ENCODE assay signal across 1 cellular context in genomic region chr1:42380617-42381423, GRCh38.
TF ChIP-seq lines count a peak whose summit lies in the region.

Gene RIMKLA, plus strand, starts transcription at chr1:42380792. Its CDS starts 143 bp downstream, at chr1:42380935.

TF ChIP-seq in SK-N-SH, 30 proteins besides CTCF, POLR2A, EP300 and RAD21 (continued from another document):
- no peak for TF ChIP-seq PBX3 (IDR thresholded peaks at IDR 0.05)
- no peak for TF ChIP-seq NFIC (IDR thresholded peaks at IDR 0.05; ENCODE audit: borderline replicate concordance)
- peak; percentile 52; the same call in 1 of the 2 replicates for TF ChIP-seq MXI1 (IDR thresholded peaks at IDR 0.05; ENCODE audit: low read depth, low read length)
